ENCODE assay signal across 29 cellular contexts in genomic region chr9:8713149-8713856, GRCh38.
"Had no signal": no experiment of that assay in that cellular context is flagged by ENCODE, and none has a peak within 500 bp of the region (broad histone marks: within the 10 kb centered on the region; RNA-seq: fewer than 3 reads in every experiment).

No MANE protein-coding gene starts in this region.

- DNase-seq: activated effector memory CD4-positive, alpha-beta T cell treated with anti-CD3 and anti-CD28 coated beads, Interleukin-2, amount 50 U/mL, for 16 hours; activated effector memory CD4-positive, alpha-beta T cell treated with Interleukin-2 at 50 U/mL for 16 hours; activated naive CD4-positive, alpha-beta T cell; activated naive CD4-positive, alpha-beta T cell treated with anti-CD3 and anti-CD28 coated beads for 36 hours; activated naive CD4-positive, alpha-beta T cell treated with anti-CD3 and anti-CD28 coated beads, Interleukin-2, amount 10 ng/mL, durations not matched to agents 7 days and 5 days; activated naive CD4-positive, alpha-beta T cell treated with anti-CD3 and anti-CD28 coated beads, Interleukin-2, amount 50 U/mL, for 16 hours; activated naive CD4-positive, alpha-beta T cell treated with Interleukin-2 at 50 U/mL for 16 hours; activated naive CD8-positive, alpha-beta T cell treated with anti-CD3 and anti-CD28 coated beads for 36 hours; activated naive CD8-positive, alpha-beta T cell treated with anti-CD3 and anti-CD28 coated beads, Interleukin-2, amount 10 ng/mL, durations not matched to agents 7 days and 5 days; activated naive CD8-positive, alpha-beta T cell treated with anti-CD3 and anti-CD28 coated beads, Interleukin-2, amount 50 U/mL, for 24 hours; activated T-cell treated with anti-CD3 and anti-CD28 coated beads, Interleukin-2, amount 50 U/mL, for 1 hour; activated T-cell treated with anti-CD3 and anti-CD28 coated beads, Interleukin-2, amount 50 U/mL, for 24 hours; activated T-cell treated with anti-CD3 and anti-CD28 coated beads, Interleukin-2, amount 50 U/mL, for 4 hours; activated T-cell treated with anti-CD3 and anti-CD28 coated beads, Interleukin-2, amount 50 U/mL, for 48 hours; activated T-cell treated with anti-CD3 and anti-CD28 coated beads, Interleukin-2, amount 50 U/mL, for 72 hours; adrenal gland; amniotic stem cell; amygdala; anterior cingulate cortex; body of pancreas; brain microvascular endothelial cell; caudate nucleus; central memory CD4-positive, alpha-beta T cell; cerebellar nuclear complex had no signal

- ATAC-seq: activated naive CD4-positive, alpha-beta T cell treated with anti-CD3 and anti-CD28 coated beads, Interleukin-2, amount 50 U/mL, for 72 hours; activated naive CD8-positive, alpha-beta T cell treated with anti-CD3 and anti-CD28 coated beads, Interleukin-2, amount 50 U/mL, for 24 hours; activated T-cell treated with anti-CD3 and anti-CD28 coated beads, Interleukin-2, amount 50 U/mL, for 4 hours; activated T-cell treated with anti-CD3 and anti-CD28 coated beads, Interleukin-2, amount 50 U/mL, for 72 hours; activated T-helper 17 cell treated with anti-CD3 and anti-CD28 coated beads, Interleukin-2, amount 50 U/mL, for 72 hours; body of pancreas had no signal

- H3K27me3 ChIP-seq: adrenal gland, ascending aorta, body of pancreas, brain microvascular endothelial cell, breast epithelium, cardiac muscle cell had no signal

- H3K27ac ChIP-seq: adrenal gland, ascending aorta, body of pancreas, brain microvascular endothelial cell, breast epithelium, cardiac muscle cell had no signal

- H3K4me3 ChIP-seq: adrenal gland, ascending aorta, body of pancreas, breast epithelium, cardiac muscle cell had no signal

- H3K36me3 ChIP-seq: adrenal gland, ascending aorta, brain microvascular endothelial cell, cardiac muscle cell had no signal

- H3K9me3 ChIP-seq: adrenal gland, ascending aorta, body of pancreas, breast epithelium had no signal

- H3K4me1 ChIP-seq: adrenal gland, body of pancreas, breast epithelium had no signal
